In genomic region chr1:67020304-67020703, GRCh38 we compare ENCODE assay signal across 1 cellular context.
TF ChIP-seq lines count a peak whose summit lies in the region.

No MANE protein-coding gene starts in this region.

TF ChIP-seq in WTC11, 78 proteins besides CTCF, POLR2A, EP300 and RAD21 (continued from another document):
- no peak for TF ChIP-seq FOXP1 (CRISPR knock-in tag; IDR thresholded peaks at IDR 0.05; ENCODE audit: borderline replicate concordance)
- no peak for TF ChIP-seq SP1 (CRISPR knock-in tag; conservative IDR thresholded peaks at IDR 0.05)
- TF ChIP-seq TEAD4 (CRISPR knock-in tag; IDR thresholded peaks at IDR 0.05), result no peak
- TF ChIP-seq ZBTB21 (CRISPR knock-in tag; IDR thresholded peaks at IDR 0.05; ENCODE audit: borderline replicate concordance), result no peak
- TF ChIP-seq E2F4 (CRISPR knock-in tag; IDR thresholded peaks at IDR 0.05; ENCODE audit: borderline replicate concordance, low read depth), result no peak
- TF ChIP-seq, protein P1, sequence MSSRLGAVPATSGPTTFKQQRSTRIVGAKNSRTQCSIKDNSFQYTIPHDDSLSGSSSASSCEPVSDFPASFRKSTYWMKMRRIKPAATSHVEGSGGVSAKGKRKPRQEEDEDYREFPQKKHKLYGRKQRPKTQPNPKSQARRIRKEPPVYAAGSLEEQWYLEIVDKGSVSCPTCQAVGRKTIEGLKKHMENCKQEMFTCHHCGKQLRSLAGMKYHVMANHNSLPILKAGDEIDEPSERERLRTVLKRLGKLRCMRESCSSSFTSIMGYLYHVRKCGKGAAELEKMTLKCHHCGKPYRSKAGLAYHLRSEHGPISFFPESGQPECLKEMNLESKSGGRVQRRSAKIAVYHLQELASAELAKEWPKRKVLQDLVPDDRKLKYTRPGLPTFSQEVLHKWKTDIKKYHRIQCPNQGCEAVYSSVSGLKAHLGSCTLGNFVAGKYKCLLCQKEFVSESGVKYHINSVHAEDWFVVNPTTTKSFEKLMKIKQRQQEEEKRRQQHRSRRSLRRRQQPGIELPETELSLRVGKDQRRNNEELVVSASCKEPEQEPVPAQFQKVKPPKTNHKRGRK (CRISPR knock-in tag; IDR thresholded peaks at IDR 0.05; ENCODE audit: borderline replicate concordance), result no peak
- TF ChIP-seq ATF1 (CRISPR knock-in tag; IDR thresholded peaks at IDR 0.05), result no peak
- TF ChIP-seq ELF4 (CRISPR knock-in tag; IDR thresholded peaks at IDR 0.05; ENCODE audit: low read depth), result no peak
- no peak for TF ChIP-seq ZNF396 (CRISPR knock-in tag; IDR thresholded peaks at IDR 0.05; ENCODE audit: borderline replicate concordance)
